Comparison of ENCODE assay signal across 1 cellular context in genomic region chr6:154430494-154430919, GRCh38.
TF ChIP-seq lines count a peak whose summit lies in the region.

No MANE protein-coding gene starts in this region.

TF ChIP-seq in HepG2, 621 proteins besides CTCF, POLR2A, EP300 and RAD21 (continued from another document and continues in another):
- TF ChIP-seq GTF3A (CRISPR knock-in tag; conservative IDR thresholded peaks at IDR 0.05) (no peak), ATF6 (CRISPR knock-in tag; conservative IDR thresholded peaks at IDR 0.05) (no peak), ZNF407 (CRISPR knock-in tag; IDR thresholded peaks at IDR 0.05; ENCODE audit: not compliant biosample characterization) (no peak), ZNF12 (CRISPR knock-in tag; IDR thresholded peaks at IDR 0.05) (peak; percentile 88; the same call in 1 of the 2 replicates), PRPF4 (IDR thresholded peaks at IDR 0.05; ENCODE audit: low read depth, low read length, poor library complexity, severe bottlenecking) (no peak), ZNF253 (CRISPR knock-in tag; IDR thresholded peaks at IDR 0.05; ENCODE audit: borderline replicate concordance) (no peak), ZNF432 (CRISPR knock-in tag; IDR thresholded peaks at IDR 0.05; ENCODE audit: borderline replicate concordance) (no peak), MTF1 (CRISPR knock-in tag; IDR thresholded peaks at IDR 0.05) (no peak), KDM4B (CRISPR knock-in tag; IDR thresholded peaks at IDR 0.05) (no peak), REST (IDR thresholded peaks at IDR 0.05; ENCODE audit: borderline replicate concordance in 1 of 2, low read depth in 1 of 2, low read length in 2 of 2) (no peak), SRY (CRISPR knock-in tag; IDR thresholded peaks at IDR 0.05) (no peak), KDM6A (CRISPR knock-in tag; IDR thresholded peaks at IDR 0.05; ENCODE audit: low read depth) (0 out of 2 replicates have a peak, but pooled peaks have one; percentile 38), LRRFIP1 (CRISPR knock-in tag; conservative IDR thresholded peaks at IDR 0.05) (no peak), RFX3 (CRISPR knock-in tag; IDR thresholded peaks at IDR 0.05) (no peak), ZNF772 (CRISPR knock-in tag; IDR thresholded peaks at IDR 0.05) (no peak; the same call in 1 of the 2 replicates), ATF1 (CRISPR knock-in tag; IDR thresholded peaks at IDR 0.05) (no peak), KAT2B (IDR thresholded peaks at IDR 0.05; ENCODE audit: borderline replicate concordance, low read depth, low read length) (no peak), ZBTB4 (CRISPR knock-in tag; IDR thresholded peaks at IDR 0.05; ENCODE audit: borderline replicate concordance) (no peak), IKZF4 (CRISPR knock-in tag; IDR thresholded peaks at IDR 0.05; ENCODE audit: borderline replicate concordance, low read depth, not compliant biosample characterization) (no peak), ZNF337 (CRISPR knock-in tag; IDR thresholded peaks at IDR 0.05; ENCODE audit: borderline replicate concordance, low read depth) (no peak)
- TF ChIP-seq, protein P1, sequence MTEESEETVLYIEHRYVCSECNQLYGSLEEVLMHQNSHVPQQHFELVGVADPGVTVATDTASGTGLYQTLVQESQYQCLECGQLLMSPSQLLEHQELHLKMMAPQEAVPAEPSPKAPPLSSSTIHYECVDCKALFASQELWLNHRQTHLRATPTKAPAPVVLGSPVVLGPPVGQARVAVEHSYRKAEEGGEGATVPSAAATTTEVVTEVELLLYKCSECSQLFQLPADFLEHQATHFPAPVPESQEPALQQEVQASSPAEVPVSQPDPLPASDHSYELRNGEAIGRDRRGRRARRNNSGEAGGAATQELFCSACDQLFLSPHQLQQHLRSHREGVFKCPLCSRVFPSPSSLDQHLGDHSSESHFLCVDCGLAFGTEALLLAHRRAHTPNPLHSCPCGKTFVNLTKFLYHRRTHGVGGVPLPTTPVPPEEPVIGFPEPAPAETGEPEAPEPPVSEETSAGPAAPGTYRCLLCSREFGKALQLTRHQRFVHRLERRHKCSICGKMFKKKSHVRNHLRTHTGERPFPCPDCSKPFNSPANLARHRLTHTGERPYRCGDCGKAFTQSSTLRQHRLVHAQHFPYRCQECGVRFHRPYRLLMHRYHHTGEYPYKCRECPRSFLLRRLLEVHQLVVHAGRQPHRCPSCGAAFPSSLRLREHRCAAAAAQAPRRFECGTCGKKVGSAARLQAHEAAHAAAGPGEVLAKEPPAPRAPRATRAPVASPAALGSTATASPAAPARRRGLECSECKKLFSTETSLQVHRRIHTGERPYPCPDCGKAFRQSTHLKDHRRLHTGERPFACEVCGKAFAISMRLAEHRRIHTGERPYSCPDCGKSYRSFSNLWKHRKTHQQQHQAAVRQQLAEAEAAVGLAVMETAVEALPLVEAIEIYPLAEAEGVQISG (CRISPR knock-in tag; IDR thresholded peaks at IDR 0.05), result no peak
- TF ChIP-seq, protein P2, sequence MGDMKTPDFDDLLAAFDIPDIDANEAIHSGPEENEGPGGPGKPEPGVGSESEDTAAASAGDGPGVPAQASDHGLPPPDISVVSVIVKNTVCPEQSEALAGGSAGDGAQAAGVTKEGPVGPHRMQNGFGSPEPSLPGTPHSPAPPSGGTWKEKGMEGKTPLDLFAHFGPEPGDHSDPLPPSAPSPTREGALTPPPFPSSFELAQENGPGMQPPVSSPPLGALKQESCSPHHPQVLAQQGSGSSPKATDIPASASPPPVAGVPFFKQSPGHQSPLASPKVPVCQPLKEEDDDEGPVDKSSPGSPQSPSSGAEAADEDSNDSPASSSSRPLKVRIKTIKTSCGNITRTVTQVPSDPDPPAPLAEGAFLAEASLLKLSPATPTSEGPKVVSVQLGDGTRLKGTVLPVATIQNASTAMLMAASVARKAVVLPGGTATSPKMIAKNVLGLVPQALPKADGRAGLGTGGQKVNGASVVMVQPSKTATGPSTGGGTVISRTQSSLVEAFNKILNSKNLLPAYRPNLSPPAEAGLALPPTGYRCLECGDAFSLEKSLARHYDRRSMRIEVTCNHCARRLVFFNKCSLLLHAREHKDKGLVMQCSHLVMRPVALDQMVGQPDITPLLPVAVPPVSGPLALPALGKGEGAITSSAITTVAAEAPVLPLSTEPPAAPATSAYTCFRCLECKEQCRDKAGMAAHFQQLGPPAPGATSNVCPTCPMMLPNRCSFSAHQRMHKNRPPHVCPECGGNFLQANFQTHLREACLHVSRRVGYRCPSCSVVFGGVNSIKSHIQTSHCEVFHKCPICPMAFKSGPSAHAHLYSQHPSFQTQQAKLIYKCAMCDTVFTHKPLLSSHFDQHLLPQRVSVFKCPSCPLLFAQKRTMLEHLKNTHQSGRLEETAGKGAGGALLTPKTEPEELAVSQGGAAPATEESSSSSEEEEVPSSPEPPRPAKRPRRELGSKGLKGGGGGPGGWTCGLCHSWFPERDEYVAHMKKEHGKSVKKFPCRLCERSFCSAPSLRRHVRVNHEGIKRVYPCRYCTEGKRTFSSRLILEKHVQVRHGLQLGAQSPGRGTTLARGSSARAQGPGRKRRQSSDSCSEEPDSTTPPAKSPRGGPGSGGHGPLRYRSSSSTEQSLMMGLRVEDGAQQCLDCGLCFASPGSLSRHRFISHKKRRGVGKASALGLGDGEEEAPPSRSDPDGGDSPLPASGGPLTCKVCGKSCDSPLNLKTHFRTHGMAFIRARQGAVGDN (CRISPR knock-in tag; IDR thresholded peaks at IDR 0.05), result no peak
